In the genomic region with DNA sequence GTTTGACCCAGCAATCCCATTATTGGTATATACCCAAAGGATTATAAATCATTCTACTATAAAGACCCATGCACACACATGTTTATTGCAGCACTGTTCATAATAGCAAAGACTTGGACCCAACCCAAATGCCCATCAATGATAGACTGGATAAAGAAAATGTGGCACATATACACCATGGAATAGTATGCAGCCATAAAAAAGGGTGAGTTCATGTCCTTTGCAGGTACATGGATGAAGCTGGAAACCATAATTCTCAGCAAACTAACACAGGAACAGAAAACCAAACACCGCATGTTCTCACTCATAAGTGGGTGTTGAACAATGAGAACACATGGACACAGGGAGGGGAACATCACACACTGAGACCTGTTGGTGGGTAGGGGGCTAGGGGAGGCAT, we compare ENCODE assay signal across 8 cellular contexts.
DNase-seq lines count a peak whose midpoint lies in the region; ATAC-seq, FAIRE-seq and TF ChIP-seq lines count a peak whose summit lies in the region.
"Not testable (repeated sequence)": the region's sequence is repeated elsewhere in the genome, so short reads cannot be mapped to it uniquely, and the experiment has no call there.

No MANE protein-coding gene starts in this region.

- not testable (repeated sequence) for TF ChIP-seq RAD21 in K562 (CRISPR knock-in tag; conservative IDR thresholded peaks at IDR 0.05 in 1 of 2, IDR thresholded peaks at IDR 0.05 in 1 of 2)

- TF ChIP-seq CTCF in HEK293 (tag by site-specific recombination; IDR thresholded peaks at IDR 0.05); adrenal gland (IDR thresholded peaks at IDR 0.05); ascending aorta (IDR thresholded peaks at IDR 0.05); K562 (IDR thresholded peaks at IDR 0.05 in 2 of 3, conservative IDR thresholded peaks at IDR 0.05 in 1 of 3; ENCODE audit: insufficient read depth in 2 of 3, low read depth in 1 of 3, low read length in 3 of 3); testis (IDR thresholded peaks at IDR 0.05); thoracic aorta (IDR thresholded peaks at IDR 0.05); tibial artery (IDR thresholded peaks at IDR 0.05): not testable (repeated sequence)

- H2AFZ ChIP-seq in K562 (ENCODE audit: low read depth, low read length) = not testable (repeated sequence)

- H3K36me3 ChIP-seq in HEK293 (ENCODE audit: control insufficient read depth in 2 of 2, insufficient read depth in 1 of 2, low read length in 2 of 2); adrenal gland (replicated peaks in 1 of 2); K562 (ENCODE audit: control insufficient read depth, insufficient read depth, low read length); testis (ENCODE audit: low read depth, missing control alignments); thoracic aorta: not testable (repeated sequence)
- H3K36me3 ChIP-seq in ascending aorta (peaks cover 0 to 18% of the 10 kb centered on the region in 2 donors), tibial artery (peaks cover 0 to 20% (median 6%) of the 10 kb centered on the region in 3 donors)

- CTCF ChIA-PET in HEK293 (lab: Yijun Ruan, JAX) = interaction anchor here (0.6 to 1.9 kb wide), 2 partner anchors 105 to 363 kb away, joined by 3 to 4 read pairs; a partner anchor contains a TSS
- CTCF ChIA-PET in K562 (lab: Yijun Ruan, JAX; ENCODE audit: low intra/inter-chr PET ratio) = not testable (repeated sequence)

- H3K27me3 Mint-ChIP-seq in stimulated activated naive CD8-positive, alpha-beta T cell treated with anti-CD3 and anti-CD28 coated beads, Interleukin-15, Interleukin-2, amounts not matched to agents 100 ng/mL and 50 ng/mL, for 24 hours = not testable (repeated sequence)

- POLR2A ChIA-PET in HEK293 (lab: Yijun Ruan, JAX); K562 (lab: Yijun Ruan, JAX): not testable (repeated sequence)

- not testable (repeated sequence) for H3K4me3 ChIP-seq in HEK293 (ENCODE audit: low read depth, low read length); adrenal gland; ascending aorta; K562; testis; thoracic aorta; tibial artery

- not testable (repeated sequence) for H3K27me3 ChIP-seq in adrenal gland; ascending aorta; K562 (ENCODE audit: control insufficient read depth in 2 of 2, insufficient read depth in 2 of 2, low read length in 2 of 2); testis; thoracic aorta (replicated peaks; ENCODE audit: insufficient read depth); tibial artery

- not testable (repeated sequence) for ATAC-seq in K562; thoracic aorta (ENCODE audit: insufficient number of reproducible peaks, low FRiP score, low read depth)

- not testable (repeated sequence) for H3K4me1 Mint-ChIP-seq in stimulated activated naive CD8-positive, alpha-beta T cell treated with anti-CD3 and anti-CD28 coated beads, Interleukin-15, Interleukin-2, amounts not matched to agents 100 ng/mL and 50 ng/mL, for 24 hours (ENCODE audit: low read depth)

- BruUV-seq in K562 (replicated peaks; lab: Mats Ljungman, UMichigan) = not testable (repeated sequence)

- DNase-seq in adrenal gland; ascending aorta (ENCODE audit: low spot score in 2 of 2); K562 (ENCODE audit: extremely low read depth in 1 of 4, low spot score in 3 of 4); testis; thoracic aorta (ENCODE audit: low spot score); tibial artery: not testable (repeated sequence)

- not testable (repeated sequence) for H3K4me3 Mint-ChIP-seq in stimulated activated naive CD8-positive, alpha-beta T cell treated with anti-CD3 and anti-CD28 coated beads, Interleukin-15, Interleukin-2, amounts not matched to agents 100 ng/mL and 50 ng/mL, for 24 hours

- not testable (repeated sequence) for TF ChIP-seq EP300 in K562 (IDR thresholded peaks at IDR 0.05; ENCODE audit: low read length)

- WGBS in adrenal gland, 4 donors = 94 to 100% (median 100%) methylated on average over 1 of the region's 1 CpG
- WGBS in K562 (ENCODE audit: insufficient coverage, low coverage, missing lambda C conversion rate) = 88% methylated on average over 1 of the region's 1 CpG
- 95 to 96% methylated on average over 1 of the region's 1 CpG for WGBS in testis, 2 donors

- not testable (repeated sequence) for FAIRE-seq in K562 (lab: Jason Lieb, UNC)

- H3K36me3 Mint-ChIP-seq in stimulated activated naive CD8-positive, alpha-beta T cell treated with anti-CD3 and anti-CD28 coated beads, Interleukin-15, Interleukin-2, amounts not matched to agents 100 ng/mL and 50 ng/mL, for 24 hours (ENCODE audit: low read depth) = peaks cover 34% of the 10 kb centered on the region

- H3K27ac ChIP-seq in HEK293 (ENCODE audit: extremely low read depth, low read depth, low read length); K562 (ENCODE audit: extremely low read depth, low read depth, low read length): not testable (repeated sequence)
- H3K27ac ChIP-seq in adrenal gland (peak overlapping the region in 4 of 5 donors; percentile 1 to 64 (median 44)), ascending aorta (peak overlapping the region; percentile 5 to 20), testis (peak overlapping the region; percentile 4 to 9), thoracic aorta (peak overlapping the region; percentile 16 to 39), tibial artery (peak overlapping the region; percentile 2 to 43)

- not testable (repeated sequence) for H3K4me1 ChIP-seq in HEK293 (ENCODE audit: control insufficient read depth, insufficient read depth, low read length); K562 (replicated peaks in 1 of 2; ENCODE audit: control insufficient read depth in 2 of 2, insufficient read depth in 2 of 2, low read length in 2 of 2)
- H3K4me1 ChIP-seq in adrenal gland (replicated peaks in 1 of 2) (peaks cover 40 to 85% of the 10 kb centered on the region in 2 donors), ascending aorta (peaks cover 4 to 31% of the 10 kb centered on the region in 2 donors), testis (peaks cover 21% of the 10 kb centered on the region), thoracic aorta (ENCODE audit: control insufficient read depth in 1 of 2, low read depth in 2 of 2) (peaks cover 39 to 61% of the 10 kb centered on the region in 2 donors), tibial artery (peaks cover 0 to 52% (median 18%) of the 10 kb centered on the region in 4 donors)

- not testable (repeated sequence) for TF ChIP-seq POLR2A in adrenal gland (IDR thresholded peaks at IDR 0.05); K562 (conservative IDR thresholded peaks at IDR 0.05); testis (IDR thresholded peaks at IDR 0.05)

- intact Hi-C loops in adrenal gland (cut with DNase I); K562 (cut with micrococcal nuclease); testis (cut with DNase I; ENCODE audit: low total_unique reads); tibial artery (cut with DNase I; ENCODE audit: low total_unique reads): not testable (repeated sequence)
- intact Hi-C loops in ascending aorta (cut with DNase I) = loop anchor here (5.0 kb wide), 1 partner anchor 104 kb away; a partner anchor contains a TSS

- H3K9me3 Mint-ChIP-seq in stimulated activated naive CD8-positive, alpha-beta T cell treated with anti-CD3 and anti-CD28 coated beads, Interleukin-15, Interleukin-2, amounts not matched to agents 100 ng/mL and 50 ng/mL, for 24 hours = not testable (repeated sequence)

- peak overlapping the region; percentile 26 for H3K27ac Mint-ChIP-seq in stimulated activated naive CD8-positive, alpha-beta T cell treated with anti-CD3 and anti-CD28 coated beads, Interleukin-15, Interleukin-2, amounts not matched to agents 100 ng/mL and 50 ng/mL, for 24 hours

- H3K79me2 ChIP-seq in K562 (ENCODE audit: control insufficient read depth, insufficient read depth, low read length) = not testable (repeated sequence)

- in situ Hi-C loops in K562 (cut with MboI) = not testable (repeated sequence)

- not testable (repeated sequence) for H3K9me1 ChIP-seq in K562 (ENCODE audit: control insufficient read depth, insufficient read depth, low read length)

- H3K9me3 ChIP-seq in HEK293 (ENCODE audit: control insufficient read depth, insufficient read depth, low read depth, low read length); adrenal gland (replicated peaks in 1 of 3); ascending aorta; K562 (replicated peaks; ENCODE audit: control insufficient read depth, insufficient read depth, low read depth, low read length); testis; thoracic aorta; tibial artery: not testable (repeated sequence)

- H3K9ac ChIP-seq in K562 (ENCODE audit: insufficient read depth in 1 of 2, low read depth in 2 of 2, low read length in 2 of 2) = not testable (repeated sequence)

- not testable (repeated sequence) for H3K4me2 ChIP-seq in K562 (ENCODE audit: insufficient read depth, low read length)

- H4K20me1 ChIP-seq in K562 (replicated peaks; ENCODE audit: control insufficient read depth, insufficient read depth, low read length) = not testable (repeated sequence)

TF ChIP-seq in HEK293, 187 proteins besides CTCF, POLR2A, EP300 and RAD21 (continues in another document):
- TF ChIP-seq, protein P1, sequence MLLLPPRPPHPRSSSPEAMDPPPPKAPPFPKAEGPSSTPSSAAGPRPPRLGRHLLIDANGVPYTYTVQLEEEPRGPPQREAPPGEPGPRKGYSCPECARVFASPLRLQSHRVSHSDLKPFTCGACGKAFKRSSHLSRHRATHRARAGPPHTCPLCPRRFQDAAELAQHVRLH (tag by site-specific recombination; IDR thresholded peaks at IDR 0.05) = peak; percentile 69; the same call in 1 of the 2 replicates

TF ChIP-seq in K562, 482 proteins besides CTCF, POLR2A, EP300 and RAD21:
- TF ChIP-seq RBM25 (IDR thresholded peaks at IDR 0.05; ENCODE audit: low read depth, low read length, severe bottlenecking) (peak; percentile 49), KDM1A (IDR thresholded peaks at IDR 0.05) (peak in 1 of 2 experiments; percentile 32; a peak in 1 of 4 replicates), ZNF146 (CRISPR knock-in tag; IDR thresholded peaks at IDR 0.05; ENCODE audit: unreplicated experiment) (peak; percentile 93)
